Comparison of ENCODE assay signal across 19 cellular contexts in the genomic region with DNA sequence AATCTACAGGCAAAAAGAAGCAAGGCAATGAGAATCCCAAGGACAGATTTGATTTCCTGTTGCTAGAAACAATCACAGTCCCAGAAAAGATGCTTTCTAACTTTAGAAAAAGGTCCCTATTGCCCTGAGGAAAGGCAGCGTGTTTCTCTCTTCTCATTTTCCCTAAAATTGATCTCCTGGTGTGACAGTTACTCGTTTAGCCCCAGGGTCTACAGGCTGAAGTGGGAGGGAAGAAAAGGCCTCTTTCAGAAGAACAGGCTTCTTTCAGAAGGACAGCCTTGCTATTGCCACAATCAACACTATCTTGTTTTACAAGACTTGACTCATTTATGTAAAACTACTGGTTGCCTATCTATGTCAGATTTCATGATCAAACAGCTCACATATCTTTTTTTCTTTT.
"Had no signal": no experiment of that assay in that cellular context is flagged by ENCODE, and none has a peak within 500 bp of the region (broad histone marks: within the 10 kb centered on the region; RNA-seq: fewer than 3 reads in every experiment).

No MANE protein-coding gene starts in this region.

- H3K27ac ChIP-seq: coronary artery, dorsolateral prefrontal cortex, esophagus squamous epithelium, gastroesophageal sphincter, heart left ventricle, left lung, lower lobe of right lung had no signal

- H3K36me3 ChIP-seq: esophagus squamous epithelium, gastroesophageal sphincter, heart left ventricle, left lung, lower lobe of right lung had no signal

- H3K9me3 ChIP-seq: gastroesophageal sphincter, heart left ventricle, left lung, lower lobe of right lung, mucosa of descending colon had no signal

- ATAC-seq: gastroesophageal sphincter; heart left ventricle; left cardiac atrium; left lung; left ventricle myocardium superior; lower lobe of right lung; mucosa of descending colon; naive thymus-derived CD8-positive, alpha-beta T cell had no signal

- H3K27me3 ChIP-seq: esophagus squamous epithelium, gastroesophageal sphincter, heart left ventricle, left lung had no signal

- H3K36me3 Mint-ChIP-seq: mesothelial cell of epicardium, naive B cell had no signal

- DNase-seq: dermis blood vessel endothelial cell; dorsolateral prefrontal cortex; effector CD4-positive, alpha-beta T cell; effector memory CD4-positive, alpha-beta T cell; esophagus squamous epithelium; foreskin fibroblast; heart left ventricle; hippocampal formation; left cardiac atrium; left lung; left ventricle myocardium superior; lower lobe of right lung; mesenchymal stem cell; mucosa of descending colon; naive B cell; naive thymus-derived CD8-positive, alpha-beta T cell had no signal

- H3K4me3 ChIP-seq: coronary artery, dorsolateral prefrontal cortex, esophagus squamous epithelium, gastroesophageal sphincter, heart left ventricle, left lung, lower lobe of right lung, mucosa of descending colon had no signal

- H3K4me3 Mint-ChIP-seq: mesothelial cell of epicardium; naive B cell; naive thymus-derived CD8-positive, alpha-beta T cell had no signal

- H3K4me1 Mint-ChIP-seq: mesothelial cell of epicardium, naive B cell had no signal

- H3K4me1 ChIP-seq: esophagus squamous epithelium, gastroesophageal sphincter, heart left ventricle, left lung, lower lobe of right lung had no signal

- H3K27ac Mint-ChIP-seq: mesothelial cell of epicardium, naive B cell had no signal
